13 cellular contexts compared by ENCODE assay signal in genomic region chr5:97550164-97550563, GRCh38.
DNase-seq lines count a peak whose midpoint lies in the region; ATAC-seq lines count a peak whose summit lies in the region.
"Had no signal": no experiment of that assay in that cellular context is flagged by ENCODE, and none has a peak within 500 bp of the region (broad histone marks: within the 10 kb centered on the region; RNA-seq: fewer than 3 reads in every experiment).

No MANE protein-coding gene starts in this region.

- no peak overlapping the region for H3K56ac ChIP-seq in mesendoderm (ENCODE audit: low read length)

- peak overlapping the region; percentile 20 for H3K4me3 ChIP-seq in CD4-positive, CD25-positive, alpha-beta regulatory T cell (ENCODE audit: low read depth, low read length)
- no peak overlapping the region for H3K4me3 ChIP-seq in mesendoderm (ENCODE audit: low read length)
- H3K4me3 ChIP-seq: mucosa of descending colon had no signal

- peak overlapping the region; percentile 71 for H3K27ac ChIP-seq in CD4-positive, CD25-positive, alpha-beta regulatory T cell (ENCODE audit: insufficient read depth, low read length, poor library complexity, severe bottlenecking)
- H3K27ac ChIP-seq in mesendoderm (ENCODE audit: low read depth, low read length), result no peak overlapping the region

- H3K4me1 ChIP-seq in CD4-positive, CD25-positive, alpha-beta regulatory T cell (ENCODE audit: control insufficient read depth, insufficient read depth, low read length, poor library complexity, severe bottlenecking), result peaks cover 57% of the 10 kb centered on the region
- no peaks in the 10 kb centered on the region for H3K4me1 ChIP-seq in mesendoderm (ENCODE audit: control insufficient read depth, low read depth, low read length)

- no peak overlapping the region for H3K4ac ChIP-seq in mesendoderm (ENCODE audit: low read depth, low read length)

- no peak overlapping the region for H2BK5ac ChIP-seq in mesendoderm (ENCODE audit: low read length)

- no peaks in the 10 kb centered on the region for H3K36me3 Mint-ChIP-seq in CD4-positive, CD25-positive, alpha-beta regulatory T cell
- H3K36me3 Mint-ChIP-seq: CD14-positive monocyte had no signal

- peak; percentile 42 to 54 for ATAC-seq in CD4-positive, CD25-positive, alpha-beta regulatory T cell (ENCODE audit: low read depth in 2 of 2)
- ATAC-seq in GM19452 (IDR thresholded peaks at IDR 0.05; ENCODE audit: unreplicated experiment) (no peak), GM21737 (IDR thresholded peaks at IDR 0.05; ENCODE audit: unreplicated experiment) (no peak)
- ATAC-seq: mucosa of descending colon had no signal

- no peak overlapping the region for H2BK120ac ChIP-seq in mesendoderm (ENCODE audit: low read depth, low read length)

- H3K9me3 Mint-ChIP-seq in CD4-positive, CD25-positive, alpha-beta regulatory T cell, result peaks cover 0 to 11% (median 0%) of the 10 kb centered on the region in 7 donors
- H3K9me3 Mint-ChIP-seq: CD14-positive monocyte had no signal

- no peak overlapping the region for H3K4me2 ChIP-seq in mesendoderm (ENCODE audit: low read length)

- no peaks in the 10 kb centered on the region for H3K36me3 ChIP-seq in CD4-positive, CD25-positive, alpha-beta regulatory T cell (ENCODE audit: control insufficient read depth, insufficient read depth, low read length)
- H3K36me3 ChIP-seq in mesendoderm (ENCODE audit: control insufficient read depth, insufficient read depth, low read length), result no peaks in the 10 kb centered on the region

- H3K9me3 ChIP-seq in CD4-positive, CD25-positive, alpha-beta regulatory T cell (ENCODE audit: control insufficient read depth in 2 of 2, low read length in 2 of 2), result no peaks in the 10 kb centered on the region
- H3K9me3 ChIP-seq: mucosa of descending colon had no signal

- no peaks in the 10 kb centered on the region for H3K27me3 Mint-ChIP-seq in CD4-positive, CD25-positive, alpha-beta regulatory T cell

- no peak overlapping the region for H3K18ac ChIP-seq in mesendoderm (ENCODE audit: low read length)

- H4K8ac ChIP-seq in mesendoderm (ENCODE audit: low read depth, low read length), result no peak overlapping the region

- H3K23ac ChIP-seq in mesendoderm (ENCODE audit: low read length), result no peak overlapping the region

- H3K27me3 ChIP-seq in CD4-positive, CD25-positive, alpha-beta regulatory T cell (ENCODE audit: control insufficient read depth, insufficient read depth, low read length), result no peaks in the 10 kb centered on the region
- no peaks in the 10 kb centered on the region for H3K27me3 ChIP-seq in mesendoderm (ENCODE audit: insufficient read depth, low read length, poor library complexity)

- no peak overlapping the region for H3K9ac ChIP-seq in mesendoderm (ENCODE audit: low read length)

- no peaks in the 10 kb centered on the region for H3K79me1 ChIP-seq in mesendoderm (ENCODE audit: low read length)

- peak in 1 of 3 donors; percentile 2 for DNase-seq in CD4-positive, CD25-positive, alpha-beta regulatory T cell
- DNase-seq in M059J (ENCODE audit: low read depth) (peak; percentile 51), dermis blood vessel endothelial cell (peak; percentile 50), mesendoderm (peak; percentile 42), DMS153 (lab: John Stamatoyannopoulos, UW) (no peak), HuH-7.5 (ENCODE audit: low spot score) (no peak)
- DNase-seq: activated CD4-positive, alpha-beta T cell treated with anti-CD3 and anti-CD28 coated beads, Interleukin-2, amount 10 ng/mL, durations not matched to agents 7 days and 5 days; mucosa of descending colon had no signal

- H3K4me3 Mint-ChIP-seq in CD4-positive, CD25-positive, alpha-beta regulatory T cell, result peak overlapping the region in 1 of 4 donors; percentile 11
- H3K4me3 Mint-ChIP-seq: activated CD4-positive, alpha-beta T cell treated with anti-CD3 and anti-CD28 coated beads, Interleukin-2, amount 10 ng/mL, durations not matched to agents 7 days and 5 days; activated T-helper 1 cell treated with anti-CD3 and anti-CD28 coated beads, Interleukin-12 subunit alpha, Interleukin-12 subunit beta, Interleukin-2, Interleukin-4 antibody, amounts not matched to agents 30 ng/mL and 10 ng/mL and 1 ng/mL, durations not matched to agents 14 hours and 24 hours and 36 hours; CD14-positive monocyte; T-helper 1 cell treated with Interleukin-12 subunit alpha and Interleukin-12 subunit beta and Interleukin-4 antibody, amounts not matched to agents 30 μg/mL and 1 μg/mL, for 36 hours had no signal

- H3K79me2 ChIP-seq in mesendoderm (ENCODE audit: control insufficient read depth, insufficient read depth, low read length), result no peaks in the 10 kb centered on the region

- WGBS in mesendoderm (ENCODE audit: extremely low coverage, insufficient coverage, low lambda C conversion rate), result no CpG with 5 or more reads among the region's 1 CpG

- H2BK15ac ChIP-seq in mesendoderm (replicated peaks; ENCODE audit: low read depth), result no peak overlapping the region

- peaks cover 20 to 47% (median 34%) of the 10 kb centered on the region in 4 donors for H3K4me1 Mint-ChIP-seq in CD4-positive, CD25-positive, alpha-beta regulatory T cell

- H3K27ac Mint-ChIP-seq in CD4-positive, CD25-positive, alpha-beta regulatory T cell, result peak overlapping the region in 2 of 3 donors; percentile 82 to 90
- H3K27ac Mint-ChIP-seq: activated CD4-positive, alpha-beta T cell treated with anti-CD3 and anti-CD28 coated beads, Interleukin-2, amount 10 ng/mL, durations not matched to agents 7 days and 5 days; activated T-helper 1 cell treated with anti-CD3 and anti-CD28 coated beads, Interleukin-12 subunit alpha, Interleukin-12 subunit beta, Interleukin-2, Interleukin-4 antibody, amounts not matched to agents 30 ng/mL and 10 ng/mL and 1 ng/mL, durations not matched to agents 14 hours and 24 hours and 36 hours; CD14-positive monocyte; T-helper 1 cell treated with Interleukin-12 subunit alpha and Interleukin-12 subunit beta and Interleukin-4 antibody, amounts not matched to agents 30 μg/mL and 1 μg/mL, for 36 hours had no signal

- H2AK5ac ChIP-seq in mesendoderm (ENCODE audit: low read length), result no peak overlapping the region

- no peak overlapping the region for H4K5ac ChIP-seq in mesendoderm (ENCODE audit: low read length)

Comparison
In these comparisons a context has a peak if more than half of its experiments do, and no peak if none do; other contexts are left out.
1. ATAC-seq: peak in CD4-positive, CD25-positive, alpha-beta regulatory T cell (2 of 2); none in GM19452 (single experiment) and GM21737 (single experiment).
2. DNase-seq: peak in M059J (single experiment), dermis blood vessel endothelial cell (single experiment) and mesendoderm (single experiment); none in DMS153 (single experiment) and HuH-7.5 (single experiment).